1 cellular context compared by ENCODE assay signal in genomic region chr3:42216302-42216701, GRCh38.
TF ChIP-seq lines count a peak whose summit lies in the region.

No MANE protein-coding gene starts in this region.

TF ChIP-seq in SK-N-SH, 30 proteins besides CTCF, POLR2A, EP300 and RAD21 (continued from another document):
- TF ChIP-seq REST (IDR thresholded peaks at IDR 0.05; ENCODE audit: low read depth, low read length) (no peak), RFX5 (IDR thresholded peaks at IDR 0.05; ENCODE audit: low read length) (no peak)
